Comparison of ENCODE assay signal across 8 cellular contexts in genomic region chr6:31192431-31193105, GRCh38. TPM values are rescaled to one million over a fixed set of nuclear protein-coding genes. Genes with fewer than 3 reads are reported as not detected.
A peak's percentile ranks its signal among the peaks of the same experiment; 100 is the strongest.
DNase-seq lines count a peak whose midpoint lies in the region; ATAC-seq, FAIRE-seq and TF ChIP-seq lines count a peak whose summit lies in the region.
"Not testable (repeated sequence)": the region's sequence is repeated elsewhere in the genome, so short reads cannot be mapped to it uniquely, and the experiment has no call there.

No MANE protein-coding gene starts in this region.

- peak; percentile 64 for DNase-seq in AG10803 (ENCODE audit: low read depth)
- not testable (repeated sequence) for DNase-seq in GM19239 (ENCODE audit: insufficient read length, low spot score)
- peak; percentile 47 for DNase-seq in NCI-H1694 treated with DMSO at 0.1 percent for 48 hours (lab: John Stamatoyannopoulos, UW)
- peak; percentile 40 for DNase-seq in SIG-M5 treated with dmso at 0.1 percent for 504 hours (lab: John Stamatoyannopoulos, UW; ENCODE audit: unreplicated experiment)
- peak; percentile 51 for DNase-seq in activated T-cell treated with anti-CD3 and anti-CD28 coated beads, Interleukin-2, amount 50 U/mL, for 1 hour
- DNase-seq in effector memory CD8-positive, alpha-beta T cell: peak; percentile 37 to 46 (median 43)
- DNase-seq in left lobe of liver (ENCODE audit: low spot score): peak; percentile 71
- DNase-seq in stimulated activated CD4-positive, alpha-beta T cell treated with anti-CD3 and anti-CD28 coated beads, Interleukin-12 subunit alpha, Interleukin-12 subunit beta, amount 100 ng/mL, for 48 hours (ENCODE audit: low read depth in 2 of 3, low spot score in 1 of 3): peak; percentile 18 to 58 (median 48)

- peaks cover 22% of the 10 kb centered on the region for H3K36me3 Mint-ChIP-seq in effector memory CD8-positive, alpha-beta T cell (ENCODE audit: insufficient read depth)

- not testable (repeated sequence) for H3K27me3 Mint-ChIP-seq in effector memory CD8-positive, alpha-beta T cell

- H3K4me3 ChIP-seq in AG10803 (ENCODE audit: low read length): not testable (repeated sequence)

- TF ChIP-seq CTCF in AG10803 (conservative IDR thresholded peaks at IDR 0.05; ENCODE audit: low read length): peak; percentile 73

- H3K27ac Mint-ChIP-seq in effector memory CD8-positive, alpha-beta T cell: peak overlapping the region in 1 of 2 donors; percentile 58

- H3K9me3 Mint-ChIP-seq in effector memory CD8-positive, alpha-beta T cell: not testable (repeated sequence)

- FAIRE-seq in GM19239 (lab: Jason Lieb, UNC): peak; percentile 58

- H3K4me1 Mint-ChIP-seq in effector memory CD8-positive, alpha-beta T cell (ENCODE audit: low read depth in 2 of 2): peaks cover 18 to 19% of the 10 kb centered on the region in 2 donors

- not testable (repeated sequence) for ATAC-seq in effector memory CD8-positive, alpha-beta T cell (replicated peaks)
- ATAC-seq in left lobe of liver: peak; percentile 70

- not testable (repeated sequence) for H3K4me3 Mint-ChIP-seq in effector memory CD8-positive, alpha-beta T cell

RNA-seq across cellular contexts. Expression of gene POU5F1, which starts 22.1 kb away (rescaled TPM):
- total RNA-seq in left lobe of liver: 5.0 TPM

RNA-seq across cellular contexts. Expression of gene TCF19, which starts 34.2 kb away (rescaled TPM):
- total RNA-seq in left lobe of liver: 0.45 TPM

RNA-seq across cellular contexts. Expression of gene CCHCR1, which starts 35.0 kb away (rescaled TPM):
- total RNA-seq in left lobe of liver: 9.6 TPM

RNA-seq across cellular contexts. Expression of gene PSORS1C2, which starts 53.7 kb away (rescaled TPM):
- not detected for total RNA-seq in left lobe of liver
